In the genomic region with DNA sequence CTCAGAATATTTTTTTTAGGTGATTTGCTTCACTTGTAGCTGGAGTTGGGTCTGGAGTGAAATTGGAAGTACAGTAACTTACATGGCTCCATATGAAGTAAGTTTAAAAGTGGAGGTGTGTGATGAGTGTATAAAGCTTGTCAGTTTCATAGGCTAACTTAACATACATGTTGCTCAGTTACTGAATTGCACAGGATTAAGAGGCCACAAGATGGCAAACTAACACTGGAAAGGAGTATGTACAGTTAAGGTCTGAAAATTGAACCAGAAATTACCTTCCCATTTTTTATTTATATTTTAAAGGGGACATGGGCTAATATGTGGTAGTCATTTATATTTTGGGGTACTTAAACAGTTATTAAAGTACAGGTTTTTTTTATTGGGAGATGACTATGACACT, we compare ENCODE assay signal across 9 cellular contexts. TPM values are rescaled to one million over a fixed set of nuclear protein-coding genes. Genes with fewer than 3 reads are reported as not detected.
DNase-seq lines count a peak whose midpoint lies in the region; ATAC-seq and TF ChIP-seq lines count a peak whose summit lies in the region.
"Had no signal": no experiment of that assay in that cellular context is flagged by ENCODE, and none has a peak within 500 bp of the region (broad histone marks: within the 10 kb centered on the region; RNA-seq: fewer than 3 reads in every experiment).

No MANE protein-coding gene starts in this region.

- CTCF ChIA-PET in GM10248 (lab: Yijun Ruan, JAX): interaction anchor here (1.1 to 2.2 kb wide), 9 partner anchors 10 to 1592 kb away, joined by 3 to 11 read pairs (median 5); no protein-coding TSS in a partner anchor

- no peaks in the 10 kb centered on the region for H3K9me2 ChIP-seq in SU-DHL-6 (replicated peaks; ENCODE audit: insufficient read depth, low read length)

- no peak for DNase-seq in GM10248 (ENCODE audit: extremely low spot score)
- DNase-seq in left lobe of liver (ENCODE audit: low spot score): no peak
- no peak for DNase-seq in substantia nigra (lab: John Stamatoyannopoulos, UW)
- DNase-seq in NCI-H187 treated with DMSO at 0.1 percent for 48 hours (lab: John Stamatoyannopoulos, UW): no peak
- DNase-seq: activated CD4-positive, alpha-beta T cell treated with anti-CD3 and anti-CD28 coated beads for 4 hours; naive thymus-derived CD4-positive, alpha-beta T cell had no signal

- no peak overlapping the region for H3K4me2 ChIP-seq in SU-DHL-6 (ENCODE audit: low read depth, low read length, poor library complexity, severe bottlenecking)

- no peak overlapping the region for H3K4me3 ChIP-seq in SU-DHL-6 (ENCODE audit: insufficient read depth, low read length, poor library complexity, severe bottlenecking)

- ATAC-seq in left lobe of liver (peak; percentile 42), GM21576 (IDR thresholded peaks at IDR 0.05; ENCODE audit: unreplicated experiment) (no peak)
- ATAC-seq: naive thymus-derived CD4-positive, alpha-beta T cell had no signal

- no peaks in the 10 kb centered on the region for H3K36me3 ChIP-seq in SU-DHL-6 (ENCODE audit: low read length)

- TF ChIP-seq CTCF in GM10248 (IDR thresholded peaks at IDR 0.05; ENCODE audit: control extremely low read depth, extremely low read depth, low read depth, missing control alignments) (peak; percentile 49), LNCAP (IDR thresholded peaks at IDR 0.05) (peak; percentile 35; the same call in 1 of the 2 replicates), SU-DHL-6 (IDR thresholded peaks at IDR 0.05; ENCODE audit: insufficient read depth, low read length, poor library complexity, severe bottlenecking) (peak; percentile 27)

- H3K9me3 ChIP-seq in SU-DHL-6 (ENCODE audit: insufficient read depth, low read length): no peaks in the 10 kb centered on the region

- H3K27ac ChIP-seq in SU-DHL-6 (ENCODE audit: low read depth, low read length): no peak overlapping the region
- H3K27ac ChIP-seq in substantia nigra (ENCODE audit: low read depth, low read length, poor library complexity, severe bottlenecking): no peak overlapping the region

- no peaks in the 10 kb centered on the region for H4K20me1 ChIP-seq in SU-DHL-6 (ENCODE audit: low read depth, low read length)

- no peaks in the 10 kb centered on the region for H3F3A ChIP-seq in SU-DHL-6 (ENCODE audit: insufficient read depth)

- POLR2A ChIA-PET in GM10248 (lab: Yijun Ruan, JAX): interaction anchor here (0.8 kb wide), 1 partner anchor 127 kb away, joined by 3 read pairs; no protein-coding TSS in a partner anchor

- no peaks in the 10 kb centered on the region for H3K27me3 ChIP-seq in SU-DHL-6 (ENCODE audit: low read length)

- H2AFZ ChIP-seq in SU-DHL-6 (ENCODE audit: low read depth, low read length, severe bottlenecking): no peak overlapping the region

- no peak overlapping the region for H3K9ac ChIP-seq in SU-DHL-6 (ENCODE audit: low read length)

- H3K79me2 ChIP-seq in SU-DHL-6 (ENCODE audit: insufficient read depth, low read length): no peaks in the 10 kb centered on the region

RNA-seq across cellular contexts. Expression of a gene that starts 45.3 kb away (rescaled TPM):
- total RNA-seq in left lobe of liver: 5.0 TPM

RNA-seq across cellular contexts. Expression of a gene that starts 52.0 kb away (rescaled TPM):
- total RNA-seq in left lobe of liver: not detected
- total RNA-seq: naive thymus-derived CD4-positive, alpha-beta T cell had no signal
